Comparison of ENCODE assay signal across 1 cellular context in the genomic region with DNA sequence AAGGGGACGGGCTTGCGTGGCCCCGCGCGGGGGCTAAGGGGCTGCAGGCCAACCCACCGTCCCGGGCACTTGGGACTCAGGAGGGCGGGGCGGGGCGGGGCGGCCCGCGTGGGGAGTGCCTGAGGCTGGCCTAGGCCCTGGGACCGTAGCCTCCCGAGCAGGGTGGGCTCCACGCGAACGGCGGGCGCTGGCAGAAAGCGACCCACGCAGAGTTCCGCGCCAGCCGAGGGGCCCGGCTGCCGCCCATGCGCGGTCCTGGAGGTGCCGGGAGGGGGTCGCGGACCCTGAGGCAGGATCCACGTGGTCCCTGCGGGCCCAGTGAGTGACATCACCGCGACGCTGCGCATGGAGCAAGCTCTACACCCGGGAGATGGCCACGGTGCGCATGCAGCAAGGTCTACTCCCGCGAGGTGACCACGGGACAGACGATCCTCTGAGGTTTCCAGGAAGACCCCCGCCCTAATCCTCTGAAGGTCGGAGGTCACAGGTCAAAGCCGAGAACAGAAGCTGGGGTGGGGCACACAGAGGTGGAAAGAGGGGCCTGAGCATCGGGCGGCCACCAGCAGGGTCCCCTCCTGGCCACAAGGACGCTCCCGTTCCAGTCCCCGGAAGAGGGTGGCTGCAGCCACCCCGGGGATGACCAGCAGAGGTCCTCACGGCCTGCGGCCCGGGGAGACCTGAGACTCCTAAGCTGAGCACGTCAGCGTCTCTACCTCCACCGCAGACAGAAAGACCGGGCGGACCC.
TF ChIP-seq lines count a peak whose summit lies in the region.

No MANE protein-coding gene starts in this region.

TF ChIP-seq in HepG2, 621 proteins besides CTCF, POLR2A, EP300 and RAD21 (continued from another document and continues in another):
- TF ChIP-seq, protein P1, sequence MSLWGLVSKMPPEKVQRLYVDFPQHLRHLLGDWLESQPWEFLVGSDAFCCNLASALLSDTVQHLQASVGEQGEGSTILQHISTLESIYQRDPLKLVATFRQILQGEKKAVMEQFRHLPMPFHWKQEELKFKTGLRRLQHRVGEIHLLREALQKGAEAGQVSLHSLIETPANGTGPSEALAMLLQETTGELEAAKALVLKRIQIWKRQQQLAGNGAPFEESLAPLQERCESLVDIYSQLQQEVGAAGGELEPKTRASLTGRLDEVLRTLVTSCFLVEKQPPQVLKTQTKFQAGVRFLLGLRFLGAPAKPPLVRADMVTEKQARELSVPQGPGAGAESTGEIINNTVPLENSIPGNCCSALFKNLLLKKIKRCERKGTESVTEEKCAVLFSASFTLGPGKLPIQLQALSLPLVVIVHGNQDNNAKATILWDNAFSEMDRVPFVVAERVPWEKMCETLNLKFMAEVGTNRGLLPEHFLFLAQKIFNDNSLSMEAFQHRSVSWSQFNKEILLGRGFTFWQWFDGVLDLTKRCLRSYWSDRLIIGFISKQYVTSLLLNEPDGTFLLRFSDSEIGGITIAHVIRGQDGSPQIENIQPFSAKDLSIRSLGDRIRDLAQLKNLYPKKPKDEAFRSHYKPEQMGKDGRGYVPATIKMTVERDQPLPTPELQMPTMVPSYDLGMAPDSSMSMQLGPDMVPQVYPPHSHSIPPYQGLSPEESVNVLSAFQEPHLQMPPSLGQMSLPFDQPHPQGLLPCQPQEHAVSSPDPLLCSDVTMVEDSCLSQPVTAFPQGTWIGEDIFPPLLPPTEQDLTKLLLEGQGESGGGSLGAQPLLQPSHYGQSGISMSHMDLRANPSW (CRISPR knock-in tag; IDR thresholded peaks at IDR 0.05; ENCODE audit: borderline replicate concordance): peak; percentile 48; the same call in 1 of the 2 replicates
- TF ChIP-seq ELF1 (CRISPR knock-in tag; IDR thresholded peaks at IDR 0.05): peak; percentile 90
- no peak for TF ChIP-seq KDM4B (CRISPR knock-in tag; IDR thresholded peaks at IDR 0.05)
- peak; percentile 86 for TF ChIP-seq ZFX (CRISPR knock-in tag; IDR thresholded peaks at IDR 0.05; ENCODE audit: low read depth)
- TF ChIP-seq, protein P2, sequence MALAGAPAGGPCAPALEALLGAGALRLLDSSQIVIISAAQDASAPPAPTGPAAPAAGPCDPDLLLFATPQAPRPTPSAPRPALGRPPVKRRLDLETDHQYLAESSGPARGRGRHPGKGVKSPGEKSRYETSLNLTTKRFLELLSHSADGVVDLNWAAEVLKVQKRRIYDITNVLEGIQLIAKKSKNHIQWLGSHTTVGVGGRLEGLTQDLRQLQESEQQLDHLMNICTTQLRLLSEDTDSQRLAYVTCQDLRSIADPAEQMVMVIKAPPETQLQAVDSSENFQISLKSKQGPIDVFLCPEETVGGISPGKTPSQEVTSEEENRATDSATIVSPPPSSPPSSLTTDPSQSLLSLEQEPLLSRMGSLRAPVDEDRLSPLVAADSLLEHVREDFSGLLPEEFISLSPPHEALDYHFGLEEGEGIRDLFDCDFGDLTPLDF (CRISPR knock-in tag; IDR thresholded peaks at IDR 0.05): no peak
- TF ChIP-seq BCL3 (CRISPR knock-in tag; IDR thresholded peaks at IDR 0.05): no peak; the same call in 1 of the 2 replicates
- TF ChIP-seq ZGPAT (CRISPR knock-in tag; IDR thresholded peaks at IDR 0.05): peak; percentile 82
- no peak for TF ChIP-seq REL (CRISPR knock-in tag; conservative IDR thresholded peaks at IDR 0.05)
- TF ChIP-seq ZBTB26 (CRISPR knock-in tag; IDR thresholded peaks at IDR 0.05; ENCODE audit: borderline replicate concordance): peak; percentile 51; the same call in 1 of the 2 replicates
- TF ChIP-seq ZNF263 (CRISPR knock-in tag; IDR thresholded peaks at IDR 0.05): peak; percentile 22; the same call in 1 of the 2 replicates
- TF ChIP-seq ETV6 (CRISPR knock-in tag; conservative IDR thresholded peaks at IDR 0.05): no peak
- TF ChIP-seq TBX3 (IDR thresholded peaks at IDR 0.05; ENCODE audit: borderline replicate concordance): peak; percentile 36; the same call in 1 of the 2 replicates
- peak; percentile 69 for TF ChIP-seq POLR2G (IDR thresholded peaks at IDR 0.05; ENCODE audit: low read depth, low read length)
- peak; percentile 59; the same call in 1 of the 2 replicates for TF ChIP-seq ZNF350 (CRISPR knock-in tag; IDR thresholded peaks at IDR 0.05; ENCODE audit: borderline replicate concordance, low read depth)
- TF ChIP-seq PPARG (CRISPR knock-in tag; conservative IDR thresholded peaks at IDR 0.05): no peak
- TF ChIP-seq TMF1 (CRISPR knock-in tag; IDR thresholded peaks at IDR 0.05; ENCODE audit: low read depth): no peak
- no peak for TF ChIP-seq AKAP8 (CRISPR knock-in tag; IDR thresholded peaks at IDR 0.05)
- TF ChIP-seq, protein P3, sequence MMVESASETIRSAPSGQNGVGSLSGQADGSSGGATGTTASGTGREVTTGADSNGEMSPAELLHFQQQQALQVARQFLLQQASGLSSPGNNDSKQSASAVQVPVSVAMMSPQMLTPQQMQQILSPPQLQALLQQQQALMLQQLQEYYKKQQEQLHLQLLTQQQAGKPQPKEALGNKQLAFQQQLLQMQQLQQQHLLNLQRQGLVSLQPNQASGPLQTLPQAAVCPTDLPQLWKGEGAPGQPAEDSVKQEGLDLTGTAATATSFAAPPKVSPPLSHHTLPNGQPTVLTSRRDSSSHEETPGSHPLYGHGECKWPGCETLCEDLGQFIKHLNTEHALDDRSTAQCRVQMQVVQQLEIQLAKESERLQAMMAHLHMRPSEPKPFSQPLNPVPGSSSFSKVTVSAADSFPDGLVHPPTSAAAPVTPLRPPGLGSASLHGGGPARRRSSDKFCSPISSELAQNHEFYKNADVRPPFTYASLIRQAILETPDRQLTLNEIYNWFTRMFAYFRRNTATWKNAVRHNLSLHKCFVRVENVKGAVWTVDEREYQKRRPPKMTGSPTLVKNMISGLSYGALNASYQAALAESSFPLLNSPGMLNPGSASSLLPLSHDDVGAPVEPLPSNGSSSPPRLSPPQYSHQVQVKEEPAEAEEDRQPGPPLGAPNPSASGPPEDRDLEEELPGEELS (CRISPR knock-in tag; IDR thresholded peaks at IDR 0.05): peak; percentile 34; the same call in 1 of the 2 replicates
- peak; percentile 84 for TF ChIP-seq MXD4 (CRISPR knock-in tag; IDR thresholded peaks at IDR 0.05)
- TF ChIP-seq ZNF713 (CRISPR knock-in tag; IDR thresholded peaks at IDR 0.05): no peak
- no peak for TF ChIP-seq CEBPZ (IDR thresholded peaks at IDR 0.05; ENCODE audit: low read length)
- TF ChIP-seq, protein P4, sequence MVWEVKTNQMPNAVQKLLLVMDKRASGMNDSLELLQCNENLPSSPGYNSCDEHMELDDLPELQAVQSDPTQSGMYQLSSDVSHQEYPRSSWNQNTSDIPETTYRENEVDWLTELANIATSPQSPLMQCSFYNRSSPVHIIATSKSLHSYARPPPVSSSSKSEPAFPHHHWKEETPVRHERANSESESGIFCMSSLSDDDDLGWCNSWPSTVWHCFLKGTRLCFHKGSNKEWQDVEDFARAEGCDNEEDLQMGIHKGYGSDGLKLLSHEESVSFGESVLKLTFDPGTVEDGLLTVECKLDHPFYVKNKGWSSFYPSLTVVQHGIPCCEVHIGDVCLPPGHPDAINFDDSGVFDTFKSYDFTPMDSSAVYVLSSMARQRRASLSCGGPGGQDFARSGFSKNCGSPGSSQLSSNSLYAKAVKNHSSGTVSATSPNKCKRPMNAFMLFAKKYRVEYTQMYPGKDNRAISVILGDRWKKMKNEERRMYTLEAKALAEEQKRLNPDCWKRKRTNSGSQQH (CRISPR knock-in tag; IDR thresholded peaks at IDR 0.05; ENCODE audit: low read depth): peak; percentile 21; the same call in 1 of the 2 replicates
- peak; percentile 82; the same call in 1 of the 2 replicates for TF ChIP-seq ZNF704 (CRISPR knock-in tag; IDR thresholded peaks at IDR 0.05; ENCODE audit: borderline replicate concordance)
- 0 out of 2 replicates have a peak, but pooled peaks have one; percentile 44 for TF ChIP-seq SOX5 (CRISPR knock-in tag; IDR thresholded peaks at IDR 0.05; ENCODE audit: borderline replicate concordance)
- TF ChIP-seq NFE2L1 (CRISPR knock-in tag; IDR thresholded peaks at IDR 0.05; ENCODE audit: borderline replicate concordance): peak; percentile 69; the same call in 1 of the 2 replicates
- TF ChIP-seq NCOA5 (CRISPR knock-in tag; IDR thresholded peaks at IDR 0.05): no peak
- TF ChIP-seq ZNF501 (CRISPR knock-in tag; IDR thresholded peaks at IDR 0.05): peak; percentile 84
- TF ChIP-seq ZBTB2 (CRISPR knock-in tag; IDR thresholded peaks at IDR 0.05; ENCODE audit: low read depth): no peak
- no peak; the same call in 1 of the 2 replicates for TF ChIP-seq HNF4A (CRISPR knock-in tag; IDR thresholded peaks at IDR 0.05)
- no peak for TF ChIP-seq EZH2 (conservative IDR thresholded peaks at IDR 0.05; ENCODE audit: low read depth, low read length)
- TF ChIP-seq PAWR (CRISPR knock-in tag; IDR thresholded peaks at IDR 0.05; ENCODE audit: borderline replicate concordance): no peak
- TF ChIP-seq ZNF761 (CRISPR knock-in tag; conservative IDR thresholded peaks at IDR 0.05): no peak; the same call in 1 of the 2 replicates
- peak; percentile 88; the same call in 1 of the 2 replicates for TF ChIP-seq ZZZ3 (CRISPR knock-in tag; IDR thresholded peaks at IDR 0.05; ENCODE audit: borderline replicate concordance)
- TF ChIP-seq ZMAT5 (CRISPR knock-in tag; IDR thresholded peaks at IDR 0.05; ENCODE audit: borderline replicate concordance, low read depth): no peak
- TF ChIP-seq ZNF83 (CRISPR knock-in tag; IDR thresholded peaks at IDR 0.05; ENCODE audit: borderline replicate concordance): no peak; the same call in 1 of the 2 replicates
- peak; percentile 56; the same call in 1 of the 2 replicates for TF ChIP-seq SP4 (CRISPR knock-in tag; IDR thresholded peaks at IDR 0.05)
- no peak for TF ChIP-seq ZNF75D (CRISPR knock-in tag; IDR thresholded peaks at IDR 0.05; ENCODE audit: borderline replicate concordance)
- TF ChIP-seq DR1 (CRISPR knock-in tag; IDR thresholded peaks at IDR 0.05): no peak
